In genomic region chr15:90716317-90716975, GRCh38 we compare ENCODE assay signal across 8 cellular contexts. TPM values are rescaled to one million over a fixed set of nuclear protein-coding genes. Genes with fewer than 3 reads are reported as not detected.
DNase-seq lines count a peak whose midpoint lies in the region; ATAC-seq, FAIRE-seq and TF ChIP-seq lines count a peak whose summit lies in the region.

No MANE protein-coding gene starts in this region.

- no peaks in the 10 kb centered on the region for H3K9me2 ChIP-seq in hepatocyte (replicated peaks; ENCODE audit: insufficient read depth)

- no peak for TF ChIP-seq CTCF in A549 (IDR thresholded peaks at IDR 0.05)
- no peak for TF ChIP-seq CTCF in H9 (conservative IDR thresholded peaks at IDR 0.05)
- TF ChIP-seq CTCF in hepatocyte (IDR thresholded peaks at IDR 0.05; ENCODE audit: poor library complexity), result no peak

- TF ChIP-seq POLR2A in A549 (IDR thresholded peaks at IDR 0.05; ENCODE audit: low read length), result no peak
- TF ChIP-seq POLR2A in H54 (IDR thresholded peaks at IDR 0.05; ENCODE audit: low read depth, low read length), result no peak

- H3K27ac ChIP-seq in A549, result peak overlapping the region; percentile 81 to 84
- H3K27ac ChIP-seq in H9 (ENCODE audit: insufficient read length, low read depth, low read length), result peak overlapping the region; percentile 90
- H3K27ac ChIP-seq in hepatocyte, result peak overlapping the region; percentile 80
- peak overlapping the region; percentile 83 to 97 for H3K27ac ChIP-seq in small intestine (ENCODE audit: low read depth in 1 of 2, low read length in 1 of 2)

- no peak overlapping the region for H3T11ph ChIP-seq in H9 (ENCODE audit: low read length)

- H4K20me1 ChIP-seq in H9 (ENCODE audit: control insufficient read depth, insufficient read depth, insufficient read length) (peaks cover 3% of the 10 kb centered on the region), hepatocyte (ENCODE audit: insufficient read depth, poor library complexity, severe bottlenecking) (no peaks in the 10 kb centered on the region)

- peak in 1 of 2 experiments; percentile 33; a peak in 2 of 6 replicates for ATAC-seq in A549
- ATAC-seq in activated T-helper 17 cell treated with anti-CD3 and anti-CD28 coated beads, Interleukin-2, amount 50 U/mL, for 72 hours (replicated peaks), result no peak

- H3K36me3 ChIP-seq in hepatocyte (replicated peaks; ENCODE audit: insufficient read depth, low read depth) (no peaks in the 10 kb centered on the region), small intestine (ENCODE audit: control insufficient read depth in 2 of 2, insufficient read depth in 2 of 2, low read length in 2 of 2) (no peaks in the 10 kb centered on the region)

- DNase-seq in A549 (ENCODE audit: low read depth in 1 of 2, low spot score in 1 of 2), result peak in 1 of 2 experiments; percentile 26
- no peak for DNase-seq in H9
- no peak for DNase-seq in hepatocyte (ENCODE audit: low spot score)
- DNase-seq in small intestine, result no peak
- no peak for DNase-seq in NK-92 (lab: John Stamatoyannopoulos, UW; ENCODE audit: unreplicated experiment)
- DNase-seq in NCI-H2196 treated with DMSO at 0.1 percent for 48 hours (lab: John Stamatoyannopoulos, UW; ENCODE audit: unreplicated experiment), result no peak
- no peak for DNase-seq in H54 (ENCODE audit: insufficient read length, low spot score)

- H3K14ac ChIP-seq in H9 (ENCODE audit: insufficient read depth, low read length), result peak overlapping the region; percentile 93

- H3K56ac ChIP-seq in H9 (ENCODE audit: insufficient read length, low read depth, low read length), result peak overlapping the region; percentile 99

- no peak overlapping the region; the same call in 1 of the 2 replicates for H3K4ac ChIP-seq in H9 (ENCODE audit: low read depth, low read length)

- no peaks in the 10 kb centered on the region for H3K9me3 ChIP-seq in A549
- H3K9me3 ChIP-seq in H9 (ENCODE audit: control insufficient read depth, low read depth, low read length), result no peaks in the 10 kb centered on the region
- H3K9me3 ChIP-seq in hepatocyte (ENCODE audit: low read depth), result no peaks in the 10 kb centered on the region
- no peaks in the 10 kb centered on the region for H3K9me3 ChIP-seq in small intestine (ENCODE audit: control insufficient read depth, low read depth)

- H3K4me2 ChIP-seq in A549 (peak overlapping the region; percentile 74), H9 (ENCODE audit: insufficient read depth, insufficient read length, low read length) (peak overlapping the region; percentile 96), hepatocyte (peak overlapping the region; percentile 73)

- H3K27me3 Mint-ChIP-seq in H9 (ENCODE audit: low read depth), result no peaks in the 10 kb centered on the region
- H3K27me3 Mint-ChIP-seq in activated T-helper 17 cell treated with anti-CD3 and anti-CD28 coated beads, Interleukin-2, amount 50 U/mL, for 72 hours, result no peaks in the 10 kb centered on the region

- H3K27me3 ChIP-seq in H9 (ENCODE audit: insufficient read depth, low read length), result no peaks in the 10 kb centered on the region
- no peaks in the 10 kb centered on the region for H3K27me3 ChIP-seq in hepatocyte
- H3K27me3 ChIP-seq in small intestine (ENCODE audit: control insufficient read depth in 2 of 2, insufficient read depth in 2 of 2, low read length in 2 of 2), result no peaks in the 10 kb centered on the region

- H3K4me1 ChIP-seq in A549 (peaks cover 12% of the 10 kb centered on the region; the same call in 1 of the 3 replicates), H9 (ENCODE audit: insufficient read depth, low read length) (peaks cover 2% of the 10 kb centered on the region; the same call in 1 of the 2 replicates), hepatocyte (ENCODE audit: insufficient read depth) (no peaks in the 10 kb centered on the region), small intestine (ENCODE audit: control insufficient read depth in 2 of 2, insufficient read depth in 1 of 2, low read depth in 1 of 2, low read length in 1 of 2) (no peaks in the 10 kb centered on the region)

- no peak for TF ChIP-seq EP300 in A549 (IDR thresholded peaks at IDR 0.05)

- H2BK12ac ChIP-seq in H9 (ENCODE audit: insufficient read length, low read depth, low read length), result no peak overlapping the region

- H4K8ac ChIP-seq in H9 (replicated peaks; ENCODE audit: insufficient read length, low read depth, low read length), result no peak overlapping the region

- no peaks in the 10 kb centered on the region for H3K9me3 Mint-ChIP-seq in H9
- H3K9me3 Mint-ChIP-seq in activated T-helper 17 cell treated with anti-CD3 and anti-CD28 coated beads, Interleukin-2, amount 50 U/mL, for 72 hours, result no peaks in the 10 kb centered on the region

- peak overlapping the region; percentile 97 for H4K5ac ChIP-seq in H9 (ENCODE audit: insufficient read length, low read depth, low read length)

- peak overlapping the region; percentile 40 for H2AFZ ChIP-seq in H9 (ENCODE audit: low read length)
- peak overlapping the region; percentile 45 for H2AFZ ChIP-seq in hepatocyte

- peak overlapping the region; percentile 96 to 99 (median 99) for H3K27ac Mint-ChIP-seq in H9
- H3K27ac Mint-ChIP-seq in activated T-helper 17 cell treated with anti-CD3 and anti-CD28 coated beads, Interleukin-2, amount 50 U/mL, for 72 hours, result peak overlapping the region; percentile 83

- H2BK5ac ChIP-seq in H9 (ENCODE audit: insufficient read length, low read length), result peak overlapping the region; percentile 77

- POLR2A ChIA-PET in A549 (lab: Yijun Ruan, JAX), result interaction anchor here (0.7 to 1.4 kb wide), 5 partner anchors 8 to 186 kb away, joined by 3 to 6 read pairs (median 5); no protein-coding TSS in a partner anchor

- H3K18ac ChIP-seq in H9 (ENCODE audit: insufficient read length, low read depth, low read length), result peak overlapping the region; percentile 93

- no peak overlapping the region for H2BK15ac ChIP-seq in H9 (ENCODE audit: low read depth, low read length)

- H3K9ac ChIP-seq in H9 (ENCODE audit: extremely low read depth, insufficient read length, low read length), result peak overlapping the region; percentile 100

- CTCF ChIA-PET in A549 (lab: Yijun Ruan, JAX), result interaction anchor here (0.7 to 5.8 kb wide), 14 partner anchors 11 to 241 kb away, joined by 3 to 46 read pairs (median 4); partner anchors contain the start of gene FES

- no peak for TF ChIP-seq RAD21 in A549 (conservative IDR thresholded peaks at IDR 0.05 in 1 of 2, IDR thresholded peaks at IDR 0.05 in 1 of 2)

- no peak overlapping the region for H3K23ac ChIP-seq in H9 (ENCODE audit: insufficient read length, low read depth, low read length)

- 24% methylated on average over 14 of the region's 14 CpGs for WGBS in A549 (ENCODE audit: missing lambda C conversion rate)
- WGBS in H9 (ENCODE audit: extremely low coverage, insufficient read length, low lambda C conversion rate), result no CpG with 5 or more reads among the region's 14 CpGs
- 5% methylated on average over 11 of the region's 14 CpGs for WGBS in hepatocyte (ENCODE audit: low lambda C conversion rate, missing lambda C conversion rate)
- 9 to 14% (median 13%) methylated on average over 14 of the region's 14 CpGs for WGBS in small intestine, 3 donors

- H3K36me3 Mint-ChIP-seq in H9 (ENCODE audit: insufficient read depth in 1 of 3, low read depth in 3 of 3), result peaks cover 0 to 23% (median 11%) of the 10 kb centered on the region in 3 experiments; a peak in 6 of 7 replicates
- H3K36me3 Mint-ChIP-seq in activated T-helper 17 cell treated with anti-CD3 and anti-CD28 coated beads, Interleukin-2, amount 50 U/mL, for 72 hours (ENCODE audit: low read depth), result peaks cover 33% of the 10 kb centered on the region

- H3K23me2 ChIP-seq in H9 (ENCODE audit: insufficient read length, low read depth, low read length, poor library complexity, severe bottlenecking), result peaks cover 10% of the 10 kb centered on the region

- H3K4me3 ChIP-seq in A549 (peak overlapping the region; percentile 72), hepatocyte (peak overlapping the region; percentile 27), small intestine (ENCODE audit: low read depth in 1 of 2, low read length in 2 of 2) (peak overlapping the region; percentile 42 to 78)

- no peak overlapping the region for H4K91ac ChIP-seq in H9 (ENCODE audit: insufficient read length, low read depth, low read length)

- no peak overlapping the region for H2BK120ac ChIP-seq in H9 (ENCODE audit: low read depth, low read length, poor library complexity, severe bottlenecking)

- no peak for FAIRE-seq in A549 (lab: Jason Lieb, UNC)
- no peak for FAIRE-seq in small intestine (lab: Jason Lieb, UNC)
- FAIRE-seq in H54 (lab: Jason Lieb, UNC), result no peak

- H3K79me2 ChIP-seq in H9 (ENCODE audit: insufficient read depth, low read length) (peaks cover 16% of the 10 kb centered on the region; the same call in 1 of the 2 replicates), hepatocyte (peaks cover 12% of the 10 kb centered on the region)

- H3K4me1 Mint-ChIP-seq in H9, result peaks cover 18 to 20% of the 10 kb centered on the region in 2 experiments
- peaks cover 13% of the 10 kb centered on the region for H3K4me1 Mint-ChIP-seq in activated T-helper 17 cell treated with anti-CD3 and anti-CD28 coated beads, Interleukin-2, amount 50 U/mL, for 72 hours

- H2AK5ac ChIP-seq in H9 (ENCODE audit: insufficient read length, low read length), result no peak overlapping the region

- no peak overlapping the region for H2BK20ac ChIP-seq in H9 (ENCODE audit: low read depth, low read length, poor library complexity, severe bottlenecking)

- H3K4me3 Mint-ChIP-seq in H9, result peak overlapping the region; percentile 97 to 99
- peak overlapping the region; percentile 95 for H3K4me3 Mint-ChIP-seq in activated T-helper 17 cell treated with anti-CD3 and anti-CD28 coated beads, Interleukin-2, amount 50 U/mL, for 72 hours

- H3K79me1 ChIP-seq in H9 (ENCODE audit: insufficient read depth, low read depth, low read length, poor library complexity, severe bottlenecking), result no peaks in the 10 kb centered on the region

TF ChIP-seq in A549, 52 proteins besides CTCF, POLR2A, EP300 and RAD21 (continues in another document):
- TF ChIP-seq SMC3 (IDR thresholded peaks at IDR 0.05) (no peak), NR3C1 (IDR thresholded peaks at IDR 0.05) (no peak), ZC3H11A (IDR thresholded peaks at IDR 0.05) (no peak)

RNA-seq across cellular contexts. Expression of gene BLM, which starts 0.7 kb away (rescaled TPM):
- polyA plus RNA-seq in A549 (2011; rRNA removed), result 14.5 and 15.2 TPM in 2 replicates
- 6.3 and 6.5 TPM in 2 replicates for polyA plus RNA-seq in A549 (2012; cell fraction: cytosol; rRNA removed)
- 6.2 and 9.2 TPM in 2 replicates for polyA plus RNA-seq in A549 (2012; cell fraction: nucleus; rRNA removed)
- 8.6 to 10.5 TPM (median 10.2 TPM) in 3 replicates for polyA plus RNA-seq in A549 (2017; fragmentation: RNase III; extraction: RNeasy Plus Mini Kit Qiagen cat#74134 plus additional on column Dnase treatment)
- polyA minus RNA-seq in A549 (2011; rRNA and poly(A)+ RNA removed), result 19.5 and 21.5 TPM in 2 replicates
- total RNA-seq in H9 (2021), result 41.3 and 43.4 TPM in 2 replicates
- total RNA-seq in activated T-helper 17 cell treated with anti-CD3 and anti-CD28 coated beads, Interleukin-2, amount 50 U/mL, for 72 hours, result 10 to 100 TPM; 68.2 to 81.4 TPM
- 3.5 and 4.3 TPM in 2 replicates for total RNA-seq in hepatocyte
- polyA plus RNA-seq in hepatocyte, result 1.7 and 2.9 TPM in 2 replicates
- polyA plus RNA-seq in small intestine, result 1 to 10 TPM; 1.6 to 4.7 (median 1.9) TPM
